Comparison of ENCODE assay signal across 1 cellular context in the genomic region with DNA sequence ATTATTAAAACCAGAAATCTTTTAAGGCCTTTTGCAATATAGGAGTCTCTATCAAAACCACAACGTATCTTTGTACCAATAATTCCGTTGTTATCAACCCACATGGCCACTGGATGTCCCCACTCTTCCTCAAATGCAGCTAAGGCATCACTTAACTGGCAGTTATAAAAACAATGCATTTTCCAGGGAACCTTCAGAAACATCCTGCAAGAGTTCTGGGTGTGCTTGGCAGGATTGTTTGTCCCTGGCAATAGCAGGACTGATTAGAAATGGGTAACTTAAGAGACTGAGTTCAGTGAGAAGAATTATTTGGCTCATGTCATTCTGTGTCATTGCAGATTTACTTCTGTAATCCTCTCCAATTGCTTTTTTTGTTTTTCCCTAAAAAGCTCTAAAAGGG.
TF ChIP-seq lines count a peak whose summit lies in the region.

No MANE protein-coding gene starts in this region.

TF ChIP-seq in H1, 55 proteins besides CTCF, POLR2A, EP300 and RAD21 (continued from another document):
- TF ChIP-seq, protein P1, sequence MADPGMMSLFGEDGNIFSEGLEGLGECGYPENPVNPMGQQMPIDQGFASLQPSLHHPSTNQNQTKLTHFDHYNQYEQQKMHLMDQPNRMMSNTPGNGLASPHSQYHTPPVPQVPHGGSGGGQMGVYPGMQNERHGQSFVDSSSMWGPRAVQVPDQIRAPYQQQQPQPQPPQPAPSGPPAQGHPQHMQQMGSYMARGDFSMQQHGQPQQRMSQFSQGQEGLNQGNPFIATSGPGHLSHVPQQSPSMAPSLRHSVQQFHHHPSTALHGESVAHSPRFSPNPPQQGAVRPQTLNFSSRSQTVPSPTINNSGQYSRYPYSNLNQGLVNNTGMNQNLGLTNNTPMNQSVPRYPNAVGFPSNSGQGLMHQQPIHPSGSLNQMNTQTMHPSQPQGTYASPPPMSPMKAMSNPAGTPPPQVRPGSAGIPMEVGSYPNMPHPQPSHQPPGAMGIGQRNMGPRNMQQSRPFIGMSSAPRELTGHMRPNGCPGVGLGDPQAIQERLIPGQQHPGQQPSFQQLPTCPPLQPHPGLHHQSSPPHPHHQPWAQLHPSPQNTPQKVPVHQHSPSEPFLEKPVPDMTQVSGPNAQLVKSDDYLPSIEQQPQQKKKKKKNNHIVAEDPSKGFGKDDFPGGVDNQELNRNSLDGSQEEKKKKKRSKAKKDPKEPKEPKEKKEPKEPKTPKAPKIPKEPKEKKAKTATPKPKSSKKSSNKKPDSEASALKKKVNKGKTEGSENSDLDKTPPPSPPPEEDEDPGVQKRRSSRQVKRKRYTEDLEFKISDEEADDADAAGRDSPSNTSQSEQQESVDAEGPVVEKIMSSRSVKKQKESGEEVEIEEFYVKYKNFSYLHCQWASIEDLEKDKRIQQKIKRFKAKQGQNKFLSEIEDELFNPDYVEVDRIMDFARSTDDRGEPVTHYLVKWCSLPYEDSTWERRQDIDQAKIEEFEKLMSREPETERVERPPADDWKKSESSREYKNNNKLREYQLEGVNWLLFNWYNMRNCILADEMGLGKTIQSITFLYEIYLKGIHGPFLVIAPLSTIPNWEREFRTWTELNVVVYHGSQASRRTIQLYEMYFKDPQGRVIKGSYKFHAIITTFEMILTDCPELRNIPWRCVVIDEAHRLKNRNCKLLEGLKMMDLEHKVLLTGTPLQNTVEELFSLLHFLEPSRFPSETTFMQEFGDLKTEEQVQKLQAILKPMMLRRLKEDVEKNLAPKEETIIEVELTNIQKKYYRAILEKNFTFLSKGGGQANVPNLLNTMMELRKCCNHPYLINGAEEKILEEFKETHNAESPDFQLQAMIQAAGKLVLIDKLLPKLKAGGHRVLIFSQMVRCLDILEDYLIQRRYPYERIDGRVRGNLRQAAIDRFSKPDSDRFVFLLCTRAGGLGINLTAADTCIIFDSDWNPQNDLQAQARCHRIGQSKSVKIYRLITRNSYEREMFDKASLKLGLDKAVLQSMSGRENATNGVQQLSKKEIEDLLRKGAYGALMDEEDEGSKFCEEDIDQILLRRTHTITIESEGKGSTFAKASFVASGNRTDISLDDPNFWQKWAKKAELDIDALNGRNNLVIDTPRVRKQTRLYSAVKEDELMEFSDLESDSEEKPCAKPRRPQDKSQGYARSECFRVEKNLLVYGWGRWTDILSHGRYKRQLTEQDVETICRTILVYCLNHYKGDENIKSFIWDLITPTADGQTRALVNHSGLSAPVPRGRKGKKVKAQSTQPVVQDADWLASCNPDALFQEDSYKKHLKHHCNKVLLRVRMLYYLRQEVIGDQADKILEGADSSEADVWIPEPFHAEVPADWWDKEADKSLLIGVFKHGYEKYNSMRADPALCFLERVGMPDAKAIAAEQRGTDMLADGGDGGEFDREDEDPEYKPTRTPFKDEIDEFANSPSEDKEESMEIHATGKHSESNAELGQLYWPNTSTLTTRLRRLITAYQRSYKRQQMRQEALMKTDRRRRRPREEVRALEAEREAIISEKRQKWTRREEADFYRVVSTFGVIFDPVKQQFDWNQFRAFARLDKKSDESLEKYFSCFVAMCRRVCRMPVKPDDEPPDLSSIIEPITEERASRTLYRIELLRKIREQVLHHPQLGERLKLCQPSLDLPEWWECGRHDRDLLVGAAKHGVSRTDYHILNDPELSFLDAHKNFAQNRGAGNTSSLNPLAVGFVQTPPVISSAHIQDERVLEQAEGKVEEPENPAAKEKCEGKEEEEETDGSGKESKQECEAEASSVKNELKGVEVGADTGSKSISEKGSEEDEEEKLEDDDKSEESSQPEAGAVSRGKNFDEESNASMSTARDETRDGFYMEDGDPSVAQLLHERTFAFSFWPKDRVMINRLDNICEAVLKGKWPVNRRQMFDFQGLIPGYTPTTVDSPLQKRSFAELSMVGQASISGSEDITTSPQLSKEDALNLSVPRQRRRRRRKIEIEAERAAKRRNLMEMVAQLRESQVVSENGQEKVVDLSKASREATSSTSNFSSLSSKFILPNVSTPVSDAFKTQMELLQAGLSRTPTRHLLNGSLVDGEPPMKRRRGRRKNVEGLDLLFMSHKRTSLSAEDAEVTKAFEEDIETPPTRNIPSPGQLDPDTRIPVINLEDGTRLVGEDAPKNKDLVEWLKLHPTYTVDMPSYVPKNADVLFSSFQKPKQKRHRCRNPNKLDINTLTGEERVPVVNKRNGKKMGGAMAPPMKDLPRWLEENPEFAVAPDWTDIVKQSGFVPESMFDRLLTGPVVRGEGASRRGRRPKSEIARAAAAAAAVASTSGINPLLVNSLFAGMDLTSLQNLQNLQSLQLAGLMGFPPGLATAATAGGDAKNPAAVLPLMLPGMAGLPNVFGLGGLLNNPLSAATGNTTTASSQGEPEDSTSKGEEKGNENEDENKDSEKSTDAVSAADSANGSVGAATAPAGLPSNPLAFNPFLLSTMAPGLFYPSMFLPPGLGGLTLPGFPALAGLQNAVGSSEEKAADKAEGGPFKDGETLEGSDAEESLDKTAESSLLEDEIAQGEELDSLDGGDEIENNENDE (IDR thresholded peaks at IDR 0.05; ENCODE audit: insufficient replicate concordance, low read length) = no peak
- TF ChIP-seq, protein P2, sequence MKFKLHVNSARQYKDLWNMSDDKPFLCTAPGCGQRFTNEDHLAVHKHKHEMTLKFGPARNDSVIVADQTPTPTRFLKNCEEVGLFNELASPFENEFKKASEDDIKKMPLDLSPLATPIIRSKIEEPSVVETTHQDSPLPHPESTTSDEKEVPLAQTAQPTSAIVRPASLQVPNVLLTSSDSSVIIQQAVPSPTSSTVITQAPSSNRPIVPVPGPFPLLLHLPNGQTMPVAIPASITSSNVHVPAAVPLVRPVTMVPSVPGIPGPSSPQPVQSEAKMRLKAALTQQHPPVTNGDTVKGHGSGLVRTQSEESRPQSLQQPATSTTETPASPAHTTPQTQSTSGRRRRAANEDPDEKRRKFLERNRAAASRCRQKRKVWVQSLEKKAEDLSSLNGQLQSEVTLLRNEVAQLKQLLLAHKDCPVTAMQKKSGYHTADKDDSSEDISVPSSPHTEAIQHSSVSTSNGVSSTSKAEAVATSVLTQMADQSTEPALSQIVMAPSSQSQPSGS (IDR thresholded peaks at IDR 0.05; ENCODE audit: low read length) = no peak
- no peak for TF ChIP-seq RNF2 (IDR thresholded peaks at IDR 0.05; ENCODE audit: borderline replicate concordance, low read depth, low read length, missing control alignments, poor library complexity, severe bottlenecking)
- no peak for TF ChIP-seq CBX8 (IDR thresholded peaks at IDR 0.05; ENCODE audit: borderline replicate concordance, low read depth, low read length)
- no peak for TF ChIP-seq CREB1 (IDR thresholded peaks at IDR 0.05)
TF ChIP-seq in H1: peak in this region for 0.
